In the genomic region with DNA sequence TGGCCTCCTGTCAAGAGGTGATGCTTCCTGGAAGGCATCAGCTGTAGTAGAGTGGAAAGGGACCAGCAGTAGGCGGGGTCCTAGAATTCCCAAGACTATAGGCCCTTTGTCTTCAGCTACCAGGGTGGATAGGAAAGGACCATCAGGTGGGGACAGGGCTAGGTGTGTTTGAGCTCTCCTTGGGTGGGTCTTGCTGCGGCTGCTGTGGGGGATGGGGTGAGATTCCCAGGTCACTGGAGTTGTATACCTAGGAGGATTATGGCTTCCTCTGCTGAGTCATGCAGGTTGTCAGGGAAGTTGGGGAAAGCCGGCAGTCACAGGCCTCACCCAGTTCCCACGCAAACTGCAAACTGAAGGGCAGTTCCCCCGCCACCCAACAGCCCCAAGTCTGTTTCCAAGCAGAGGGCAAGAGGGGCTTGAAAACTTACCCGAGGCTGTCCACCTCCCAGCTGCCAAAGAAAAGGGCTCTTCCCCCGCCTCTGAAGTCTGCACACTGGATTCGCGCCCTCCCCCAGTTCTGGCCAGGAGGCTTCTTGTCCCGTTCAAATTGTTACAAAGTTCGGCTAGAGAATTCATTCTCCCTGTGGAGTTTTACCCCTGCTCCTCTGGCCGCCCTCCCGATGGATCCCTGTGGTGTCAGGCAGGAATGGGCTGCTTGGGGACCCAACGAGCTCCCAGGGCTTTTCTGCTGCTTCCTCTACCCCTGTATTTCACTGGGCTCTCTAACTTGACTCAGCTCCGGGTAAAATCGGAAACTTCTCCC, we compare ENCODE assay signal across 1 cellular context.
TF ChIP-seq lines count a peak whose summit lies in the region.

No MANE protein-coding gene starts in this region.

TF ChIP-seq in GM23338, 12 proteins besides CTCF, POLR2A, EP300 and RAD21 (continued from another document):
- TF ChIP-seq ETS1 (IDR thresholded peaks at IDR 0.05): no peak
